ENCODE assay signal across 8 cellular contexts in the genomic region with DNA sequence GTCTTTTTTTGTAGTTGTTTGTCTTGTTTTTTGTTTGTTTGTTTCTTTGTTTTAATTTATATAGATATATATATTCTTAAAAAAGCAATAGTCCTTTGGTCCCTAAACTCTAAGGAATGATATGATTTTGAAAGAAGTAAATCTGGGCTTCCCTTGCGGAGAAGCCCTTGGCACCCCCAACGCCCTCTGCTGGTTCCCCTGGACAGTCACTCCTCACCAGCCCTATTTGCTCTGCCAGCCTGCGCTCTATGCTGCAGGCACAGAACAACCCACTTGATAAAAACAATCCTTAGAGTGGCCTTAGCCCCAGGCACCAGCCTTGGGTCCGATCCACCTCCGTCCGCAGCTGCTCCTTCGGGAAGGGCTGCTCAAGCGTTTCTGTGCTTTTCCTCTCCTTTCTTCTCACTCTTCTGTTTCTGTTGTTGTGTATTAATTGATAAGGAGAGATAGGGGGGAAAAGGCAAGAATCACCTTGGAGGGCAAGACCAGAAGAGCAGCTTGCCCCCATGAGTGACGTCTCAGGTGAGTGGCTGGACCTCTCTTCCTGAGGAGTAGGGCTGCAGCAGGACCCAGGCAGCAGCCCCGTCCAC. TPM values are rescaled to one million over a fixed set of nuclear protein-coding genes. Genes with fewer than 3 reads are reported as not detected.
DNase-seq lines count a peak whose midpoint lies in the region; ATAC-seq and TF ChIP-seq lines count a peak whose summit lies in the region.

No MANE protein-coding gene starts in this region.

- H3K9me3 ChIP-seq in esophagus squamous epithelium: no peaks in the 10 kb centered on the region
- H3K9me3 ChIP-seq in gastrocnemius medialis: no peaks in the 10 kb centered on the region

- 50 to 52% methylated on average over 8 to 10 of the region's 10 CpGs for WGBS in esophagus squamous epithelium, 2 donors

- H3K27ac ChIP-seq in esophagus squamous epithelium (no peak overlapping the region), gastrocnemius medialis (no peak overlapping the region)

- no peak for TF ChIP-seq POLR2A in esophagus squamous epithelium (IDR thresholded peaks at IDR 0.05)
- TF ChIP-seq POLR2A in gastrocnemius medialis (IDR thresholded peaks at IDR 0.05): no peak

- H3K27me3 ChIP-seq in esophagus squamous epithelium (no peaks in the 10 kb centered on the region), gastrocnemius medialis (no peaks in the 10 kb centered on the region)

- in situ Hi-C loops in gastrocnemius medialis (cut with MboI; ENCODE audit: low sequenced_read_pairs in 4 of 4): no loop called here

- peak; percentile 36 for DNase-seq in GM03348 (ENCODE audit: low spot score)
- DNase-seq in NCI-H146 (lab: John Stamatoyannopoulos, UW): peak; percentile 2
- peak; percentile 69 for DNase-seq in activated CD8-positive, alpha-beta memory T cell treated with anti-CD3 and anti-CD28 coated beads for 24 hours
- no peak for DNase-seq in esophagus squamous epithelium (lab: John Stamatoyannopoulos, UW)
- DNase-seq in gastrocnemius medialis: peak; percentile 7 to 37
- no peak for DNase-seq in NCI-H526 treated with DMSO at 0.1 percent for 48 hours (lab: John Stamatoyannopoulos, UW)
- no peak for DNase-seq in NCI-H226

- peak in 5 of 6 experiments; percentile 49 to 63 (median 50) for TF ChIP-seq CTCF in esophagus squamous epithelium (IDR thresholded peaks at IDR 0.05)
- peak; percentile 19 to 73 (median 56) for TF ChIP-seq CTCF in gastrocnemius medialis (IDR thresholded peaks at IDR 0.05 in 4 of 5, conservative IDR thresholded peaks at IDR 0.05 in 1 of 5)

- no peak overlapping the region for H3K4me3 ChIP-seq in esophagus squamous epithelium
- no peak overlapping the region for H3K4me3 ChIP-seq in gastrocnemius medialis

- H3K36me3 ChIP-seq in esophagus squamous epithelium (no peaks in the 10 kb centered on the region), gastrocnemius medialis (no peaks in the 10 kb centered on the region)

- intact Hi-C loops in esophagus squamous epithelium (cut with DNase I): no loop called here
- intact Hi-C loops in gastrocnemius medialis (cut with DNase I; ENCODE audit: low total_unique reads): loop anchor here (1.0 kb wide), 1 partner anchor 87 kb away; no protein-coding TSS in a partner anchor

- no peaks in the 10 kb centered on the region for H3K4me1 ChIP-seq in esophagus squamous epithelium
- no peaks in the 10 kb centered on the region for H3K4me1 ChIP-seq in gastrocnemius medialis

- ATAC-seq in gastrocnemius medialis: peak; percentile 60 to 77
- no peak for ATAC-seq in GM19397 (IDR thresholded peaks at IDR 0.05; ENCODE audit: unreplicated experiment)

RNA-seq across cellular contexts. Expression of a gene that starts 13.7 kb away (rescaled TPM):
- total RNA-seq in esophagus squamous epithelium (10 to 100 TPM; 12.2 to 62.2 (median 31.6) TPM), gastrocnemius medialis (10 to 100 TPM; 51.7 to 84.7 (median 66.9) TPM)

RNA-seq across cellular contexts. Expression of a gene that starts 33.9 kb away (rescaled TPM):
- total RNA-seq in esophagus squamous epithelium (under 1 TPM in 3 of 4 donors, not detected in 1; 0.31 to 0.82 (median 0.76) TPM), gastrocnemius medialis (1 to 10 TPM in 1 of 4 donors, under 1 TPM in 2, not detected in 1; 0.13 to 2.4 (median 0.49) TPM)

RNA-seq across cellular contexts. Expression of a gene that starts 55.0 kb away (rescaled TPM):
- total RNA-seq in esophagus squamous epithelium: 1,000 to 10,000 TPM in 2 of 4 donors, 100 to 1,000 TPM in 2; 504 to 1,134 (median 964) TPM
- total RNA-seq in gastrocnemius medialis: 100 to 1,000 TPM; 691 to 946 (median 810) TPM

Comparison
In these comparisons a context has a peak if more than half of its experiments do, and no peak if none do; other contexts are left out.
1. DNase-seq: peak in GM03348 (single experiment), NCI-H146 (single experiment), activated CD8-positive, alpha-beta memory T cell treated with anti-CD3 and anti-CD28 coated beads for 24 hours (single experiment) and gastrocnemius medialis (2 of 2); none in esophagus squamous epithelium (single experiment), NCI-H526 treated with DMSO at 0.1 percent for 48 hours (single experiment) and NCI-H226 (single experiment).